8 cellular contexts compared by ENCODE assay signal in the genomic region with DNA sequence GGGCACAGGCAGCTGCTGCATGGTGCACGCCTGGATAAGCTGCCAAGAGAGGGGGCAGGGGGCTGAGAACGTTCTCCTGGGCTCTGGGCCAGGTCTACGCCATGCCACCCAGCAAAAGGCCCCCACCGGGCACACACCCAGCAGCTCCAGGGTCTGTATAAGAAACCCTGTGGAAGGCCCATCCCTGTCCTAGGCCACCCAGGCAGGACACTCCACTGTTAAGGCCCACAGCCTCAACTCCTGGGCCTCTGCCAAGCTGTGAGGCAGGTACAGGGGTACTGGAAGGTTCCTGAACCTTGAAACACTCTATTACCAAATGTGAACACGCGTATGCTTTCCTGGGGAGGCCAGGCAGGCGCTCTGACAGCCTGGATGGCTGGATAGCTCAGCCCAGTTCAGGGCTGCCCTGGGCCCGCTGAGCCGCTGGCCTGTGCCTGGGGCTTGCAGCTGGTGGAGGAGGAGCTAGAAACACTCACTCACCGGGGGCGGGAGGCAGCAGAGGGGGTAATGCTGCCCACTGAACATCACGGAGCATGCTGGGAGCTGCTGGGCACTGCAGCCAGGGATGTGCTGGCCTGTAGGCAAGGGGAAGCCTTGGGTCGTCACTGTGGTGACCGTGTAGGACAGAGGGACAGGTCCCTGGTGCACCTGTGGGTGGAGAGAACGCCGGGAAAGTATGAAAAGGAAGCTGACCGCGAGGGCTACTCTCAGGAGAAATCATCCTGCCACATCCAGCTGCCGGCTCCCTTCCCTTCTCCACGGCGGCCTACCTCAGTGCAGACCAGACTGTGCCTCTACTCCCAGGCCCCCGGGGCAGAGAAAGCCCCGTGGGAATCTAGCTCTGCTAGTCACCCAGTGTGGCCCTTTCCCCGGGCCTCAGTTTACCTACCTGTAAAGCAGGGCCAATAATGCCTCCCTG. TPM values are rescaled to one million over a fixed set of nuclear protein-coding genes. Genes with fewer than 3 reads are reported as not detected.
DNase-seq lines count a peak whose midpoint lies in the region; ATAC-seq and TF ChIP-seq lines count a peak whose summit lies in the region.

No MANE protein-coding gene starts in this region.

- H3K4me2 ChIP-seq in Loucy (ENCODE audit: low read depth, low read length, poor library complexity, severe bottlenecking), result peak overlapping the region; percentile 92

- H3K27me3 Mint-ChIP-seq in CD4-positive, alpha-beta memory T cell, result no peaks in the 10 kb centered on the region
- H3K27me3 Mint-ChIP-seq in neural crest cell (ENCODE audit: low read depth), result no peaks in the 10 kb centered on the region

- in situ Hi-C loops in astrocyte of the spinal cord (cut with HindIII; ENCODE audit: low sequenced_read_pairs) (no loop called here), HAP-1 (cut with MboI; ENCODE audit: low sequenced_read_pairs) (no loop called here)

- POLR2A ChIA-PET in CD4-positive, alpha-beta memory T cell (lab: Charles Lee; ENCODE audit: partially characterized antibody), result interaction anchor here (0.9 to 18.9 kb wide), 6 partner anchors 8 to 126 kb away, joined by 3 to 533 read pairs (median 19); partner anchors contain the start of genes CDHR2, CLTB, FAF2 and RNF44

- peak overlapping the region; percentile 71 to 92 (median 80) for H3K4me3 Mint-ChIP-seq in CD4-positive, alpha-beta memory T cell
- peak overlapping the region; percentile 71 for H3K4me3 Mint-ChIP-seq in neural crest cell

- H3K36me3 ChIP-seq in CD4-positive, alpha-beta memory T cell (ENCODE audit: insufficient read depth, low read length), result peaks cover 36% of the 10 kb centered on the region
- peaks cover 28% of the 10 kb centered on the region; the same call in 1 of the 2 replicates for H3K36me3 ChIP-seq in Loucy (ENCODE audit: insufficient read depth, low read length)
- peaks cover 42% of the 10 kb centered on the region for H3K36me3 ChIP-seq in HAP-1 (replicated peaks)

- intact Hi-C loops in CD4-positive, alpha-beta memory T cell (cut with micrococcal nuclease), result no loop called here

- H3K9me3 Mint-ChIP-seq in CD4-positive, alpha-beta memory T cell, result peaks cover 0 to 3% (median 0%) of the 10 kb centered on the region in 8 donors
- H3K9me3 Mint-ChIP-seq in neural crest cell, result no peaks in the 10 kb centered on the region

- H2AFZ ChIP-seq in Loucy (ENCODE audit: low read length), result no peak overlapping the region

- H3K79me2 ChIP-seq in Loucy (ENCODE audit: insufficient read depth, low read length), result peaks cover 67% of the 10 kb centered on the region

- H3K4me1 Mint-ChIP-seq in CD4-positive, alpha-beta memory T cell, result peaks cover 26 to 62% (median 43%) of the 10 kb centered on the region in 4 donors
- H3K4me1 Mint-ChIP-seq in neural crest cell, result peaks cover 30% of the 10 kb centered on the region

- H3K27ac ChIP-seq in CD4-positive, alpha-beta memory T cell (ENCODE audit: low read depth, low read length), result peak overlapping the region; percentile 40

- H3K4me3 ChIP-seq in CD4-positive, alpha-beta memory T cell (ENCODE audit: low read length in 2 of 2), result peak overlapping the region; percentile 15 to 20
- H3K4me3 ChIP-seq in Loucy (ENCODE audit: low read length, poor library complexity, severe bottlenecking) (peak overlapping the region; percentile 71), astrocyte of the spinal cord (ENCODE audit: low read depth, low read length) (no peak overlapping the region), HAP-1 (no peak overlapping the region)

- peaks cover 75% of the 10 kb centered on the region for H3K4me1 ChIP-seq in CD4-positive, alpha-beta memory T cell (ENCODE audit: insufficient read depth, low read length)
- peaks cover 27% of the 10 kb centered on the region for H3K4me1 ChIP-seq in Loucy (ENCODE audit: insufficient read depth, low read length, poor library complexity, severe bottlenecking)
- H3K4me1 ChIP-seq in HAP-1, result peaks cover 14% of the 10 kb centered on the region; the same call in 1 of the 2 replicates

- H3K9me2 ChIP-seq in Loucy (replicated peaks; ENCODE audit: low read depth, low read length), result no peaks in the 10 kb centered on the region

- peaks cover 42% of the 10 kb centered on the region for H4K20me1 ChIP-seq in Loucy (ENCODE audit: insufficient read depth, low read length, poor library complexity, severe bottlenecking)

- H3K27ac Mint-ChIP-seq in CD4-positive, alpha-beta memory T cell, result peak overlapping the region; percentile 61 to 93 (median 86)
- H3K27ac Mint-ChIP-seq in neural crest cell (ENCODE audit: unreplicated experiment), result no peak overlapping the region

- no peaks in the 10 kb centered on the region for H3K9me3 ChIP-seq in CD4-positive, alpha-beta memory T cell (ENCODE audit: control insufficient read depth in 1 of 2, low read length in 2 of 2)
- H3K9me3 ChIP-seq in Loucy (ENCODE audit: insufficient read depth, low read depth, low read length) (no peaks in the 10 kb centered on the region), HAP-1 (no peaks in the 10 kb centered on the region)

- no peaks in the 10 kb centered on the region; the same call in 1 of the 2 replicates for H3F3A ChIP-seq in Loucy (ENCODE audit: low read depth)

- no peak for ATAC-seq in HG03175 (IDR thresholded peaks at IDR 0.05; ENCODE audit: unreplicated experiment)
- no peak for ATAC-seq in GM18511 (IDR thresholded peaks at IDR 0.05; ENCODE audit: unreplicated experiment)
- ATAC-seq in HG03460 (IDR thresholded peaks at IDR 0.05; ENCODE audit: unreplicated experiment), result no peak

- peak overlapping the region; percentile 99 for H3K9ac ChIP-seq in Loucy (ENCODE audit: low read depth, low read length, poor library complexity, severe bottlenecking)

- H3K27me3 ChIP-seq in CD4-positive, alpha-beta memory T cell (ENCODE audit: insufficient read depth, low read length), result no peaks in the 10 kb centered on the region
- H3K27me3 ChIP-seq in Loucy (ENCODE audit: insufficient read depth, low read length, poor library complexity, severe bottlenecking), result peaks cover 6% of the 10 kb centered on the region
- no peaks in the 10 kb centered on the region for H3K27me3 ChIP-seq in HAP-1 (ENCODE audit: low read depth)

- H3K36me3 Mint-ChIP-seq in CD4-positive, alpha-beta memory T cell, result peaks cover 28 to 59% of the 10 kb centered on the region in 2 donors
- H3K36me3 Mint-ChIP-seq in neural crest cell (ENCODE audit: low read depth), result peaks cover 7% of the 10 kb centered on the region

- DNase-seq in CD4-positive, alpha-beta memory T cell, result peak in 2 of 5 donors; percentile 15 to 41
- DNase-seq in astrocyte of the spinal cord (ENCODE audit: low read depth, low spot score), result peak; percentile 54
- no peak for DNase-seq in neural crest cell (ENCODE audit: low read depth, low spot score)
- DNase-seq in HAP-1 (ENCODE audit: low spot score in 2 of 2), result no peak

- CTCF ChIA-PET in CD4-positive, alpha-beta memory T cell (lab: Charles Lee; ENCODE audit: partially characterized antibody), result interaction anchor here (0.9 to 3.5 kb wide), 7 partner anchors 11 to 116 kb away, joined by 3 to 40 read pairs (median 5); partner anchors contain the start of gene FAF2

- TF ChIP-seq CTCF in Loucy (conservative IDR thresholded peaks at IDR 0.05; ENCODE audit: low read length), result no peak
- TF ChIP-seq CTCF in astrocyte of the spinal cord (IDR thresholded peaks at IDR 0.05; ENCODE audit: low read depth, low read length), result no peak
- no peak for TF ChIP-seq CTCF in neural crest cell (conservative IDR thresholded peaks at IDR 0.05)

RNA-seq across cellular contexts. Expression of gene RNF44, which starts 6.0 kb away (rescaled TPM):
- total RNA-seq in CD4-positive, alpha-beta memory T cell, result 100 to 1,000 TPM; 247 to 262 TPM
- 1 to 10 TPM; 1.1 to 7.1 TPM for polyA plus RNA-seq in CD4-positive, alpha-beta memory T cell
- total RNA-seq in neural crest cell, result 93.8 and 97.1 TPM in 2 replicates

RNA-seq across cellular contexts. Expression of gene CDHR2, which starts 17.9 kb away (rescaled TPM):
- total RNA-seq in CD4-positive, alpha-beta memory T cell, result 1 to 10 TPM; 2.9 TPM
- polyA plus RNA-seq in CD4-positive, alpha-beta memory T cell, result not detected
- total RNA-seq in neural crest cell, result not detected in 2 replicates

Comparison
In these comparisons a context has a peak if more than half of its experiments do, and no peak if none do; other contexts are left out.
1. H3K4me3 ChIP-seq: peak in CD4-positive, alpha-beta memory T cell (2 of 2) and Loucy (single experiment); none in astrocyte of the spinal cord (single experiment) and HAP-1 (single experiment).